20 cellular contexts compared by ENCODE assay signal in genomic region chr14:34583525-34583924, GRCh38.
"Had no signal": no experiment of that assay in that cellular context is flagged by ENCODE, and none has a peak within 500 bp of the region (broad histone marks: within the 10 kb centered on the region; RNA-seq: fewer than 3 reads in every experiment).

No MANE protein-coding gene starts in this region.

- H3K4me3 ChIP-seq: K562, Peyer's patch had no signal

- DNase-seq: activated CD4-positive, alpha-beta T cell treated with anti-CD3 and anti-CD28 coated beads for 4 hours; activated CD8-positive, alpha-beta T cell treated with anti-CD3 and anti-CD28 coated beads for 36 hours; activated effector memory CD4-positive, alpha-beta T cell treated with Interleukin-2 at 50 U/mL for 16 hours; activated naive CD4-positive, alpha-beta T cell; amygdala; Karpas-422; MM.1S; NCI-H1105; NCI-H1436; NCI-H1694 treated with DMSO at 0.1 percent for 48 hours; NCI-H2081; NCI-H226; NCI-H526 treated with DMSO at 0.1 percent for 48 hours; NK-92 treated with Interleukin-12 subunit alpha and Interleukin-12 subunit beta, amount 100 ng/mL, for 24 hours; SHP77; T-helper 1 cell; WERI-Rb-1 had no signal

- FAIRE-seq: astrocyte, K562 had no signal

- H3K27ac ChIP-seq: Peyer's patch, WERI-Rb-1 had no signal

- H3K4me1 ChIP-seq: Peyer's patch had no signal

- H3K9me3 ChIP-seq: Peyer's patch had no signal

- ATAC-seq: activated CD8-positive, alpha-beta T cell treated with anti-CD3 and anti-CD28 coated beads for 36 hours; K562 had no signal

- H3K27me3 ChIP-seq: Peyer's patch had no signal
